23 cellular contexts compared by ENCODE assay signal in genomic region chr16:62967606-62968005, GRCh38.
"Had no signal": no experiment of that assay in that cellular context is flagged by ENCODE, and none has a peak within 500 bp of the region (broad histone marks: within the 10 kb centered on the region; RNA-seq: fewer than 3 reads in every experiment).

No MANE protein-coding gene starts in this region.

- H3K4me2 ChIP-seq: KMS-11 had no signal

- H3K9me3 ChIP-seq: ascending aorta, body of pancreas, MG63 had no signal

- H3K27me3 ChIP-seq: ascending aorta, body of pancreas, cardiac muscle cell, MG63 had no signal

- H3K4me1 ChIP-seq: ascending aorta, body of pancreas had no signal

- H3K9ac ChIP-seq: KMS-11 had no signal

- H3K36me3 ChIP-seq: ascending aorta, cardiac muscle cell, MG63 had no signal

- H3K27ac ChIP-seq: ascending aorta, body of pancreas, cardiac muscle cell, KMS-11 had no signal

- DNase-seq: activated B cell treated with CpG ODN at 0.5 μM for 24 hours; activated CD4-positive, alpha-beta memory T cell treated with anti-CD3 and anti-CD28 coated beads for 36 hours; activated CD4-positive, alpha-beta T cell treated with anti-CD3 and anti-CD28 coated beads, Interleukin-2, amount 10 ng/mL, durations not matched to agents 7 days and 5 days; activated CD8-positive, alpha-beta memory T cell treated with anti-CD3 and anti-CD28 coated beads for 24 hours; activated effector memory CD4-positive, alpha-beta T cell treated with anti-CD3 and anti-CD28 coated beads, Interleukin-2, amount 50 U/mL, for 16 hours; activated naive CD4-positive, alpha-beta T cell treated with Interleukin-2 at 50 U/mL for 16 hours; activated naive CD8-positive, alpha-beta T cell treated with anti-CD3 and anti-CD28 coated beads, Interleukin-2, amount 50 U/mL, for 24 hours; activated T-cell treated with anti-CD3 and anti-CD28 coated beads, Interleukin-2, amount 50 U/mL, for 4 hours; amniotic stem cell; body of pancreas; MG63; MV-4-11; NCI-H1436; NCI-H1694 treated with DMSO at 0.1 percent for 48 hours; NCI-H2029 treated with DMSO at 0.1 percent for 48 hours; RPMI8226; SIG-M5; T-cell; T-helper 2 cell; T1000 had no signal

- H3K4me3 ChIP-seq: ascending aorta, body of pancreas, cardiac muscle cell, MG63 had no signal
